14 cellular contexts compared by ENCODE assay signal in the genomic region with DNA sequence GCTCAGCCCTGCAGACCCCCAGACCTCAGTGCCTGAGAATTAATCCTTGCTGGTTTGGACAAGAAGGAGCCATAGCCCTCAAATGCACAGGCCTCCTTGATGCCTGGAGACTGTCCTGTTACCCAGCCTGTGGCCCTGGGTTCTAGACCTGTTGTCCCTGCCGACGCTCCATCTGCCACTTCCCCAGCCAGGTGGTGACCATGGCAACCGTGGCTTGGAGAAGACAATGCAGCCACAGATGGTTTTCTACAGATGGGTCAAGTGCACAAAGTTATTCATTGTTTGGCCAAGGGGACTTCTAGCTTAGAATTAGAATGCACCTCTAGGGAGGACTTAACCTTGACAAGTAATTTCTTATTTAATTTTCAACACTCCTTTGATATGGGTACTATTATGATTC.
A peak's percentile ranks its signal among the peaks of the same experiment; 100 is the strongest.
DNase-seq lines count a peak whose midpoint lies in the region; ATAC-seq lines count a peak whose summit lies in the region.
"Had no signal": no experiment of that assay in that cellular context is flagged by ENCODE, and none has a peak within 500 bp of the region (broad histone marks: within the 10 kb centered on the region; RNA-seq: fewer than 3 reads in every experiment).

No MANE protein-coding gene starts in this region.

- H3K9me3 ChIP-seq in MG63: no peaks in the 10 kb centered on the region
- H3K9me3 ChIP-seq: heart left ventricle, lower lobe of right lung had no signal

- DNase-seq in DMS53 (lab: John Stamatoyannopoulos, UW): peak; percentile 64
- no peak for DNase-seq in DMS53 treated with DMSO at 0.1 percent for 48 hours (lab: John Stamatoyannopoulos, UW; ENCODE audit: unreplicated experiment)
- peak; percentile 69 for DNase-seq in COLO668 (lab: John Stamatoyannopoulos, UW; ENCODE audit: unreplicated experiment)
- peak; percentile 68 for DNase-seq in NCI-H2171 treated with DMSO at 0.1 percent for 48 hours (lab: John Stamatoyannopoulos, UW)
- peak; percentile 20 for DNase-seq in cerebellar cortex (ENCODE audit: low spot score)
- DNase-seq in iPS-NIHi11 (ENCODE audit: low spot score): no peak
- DNase-seq in MG63: no peak
- DNase-seq: activated B cell treated with CpG ODN at 0.5 μM for 24 hours, cortex of kidney, T1000 had no signal

- H3K4me3 ChIP-seq in MG63: no peak overlapping the region
- H3K4me3 ChIP-seq: heart left ventricle, lower lobe of right lung, skin epidermis had no signal

- H3K27me3 ChIP-seq in MG63: no peaks in the 10 kb centered on the region

- ATAC-seq in HG03439 (IDR thresholded peaks at IDR 0.05; ENCODE audit: unreplicated experiment): no peak

- no peaks in the 10 kb centered on the region for H3K36me3 ChIP-seq in MG63
- H3K36me3 ChIP-seq: heart left ventricle, lower lobe of right lung had no signal

Comparison
In these comparisons a context has a peak if more than half of its experiments do, and no peak if none do; other contexts are left out.
1. DNase-seq: peak in DMS53 (single experiment), COLO668 (single experiment), NCI-H2171 treated with DMSO at 0.1 percent for 48 hours (single experiment) and cerebellar cortex (single experiment); none in DMS53 treated with DMSO at 0.1 percent for 48 hours (single experiment), iPS-NIHi11 (single experiment) and MG63 (single experiment).